Comparison of ENCODE assay signal across 19 cellular contexts in the genomic region with DNA sequence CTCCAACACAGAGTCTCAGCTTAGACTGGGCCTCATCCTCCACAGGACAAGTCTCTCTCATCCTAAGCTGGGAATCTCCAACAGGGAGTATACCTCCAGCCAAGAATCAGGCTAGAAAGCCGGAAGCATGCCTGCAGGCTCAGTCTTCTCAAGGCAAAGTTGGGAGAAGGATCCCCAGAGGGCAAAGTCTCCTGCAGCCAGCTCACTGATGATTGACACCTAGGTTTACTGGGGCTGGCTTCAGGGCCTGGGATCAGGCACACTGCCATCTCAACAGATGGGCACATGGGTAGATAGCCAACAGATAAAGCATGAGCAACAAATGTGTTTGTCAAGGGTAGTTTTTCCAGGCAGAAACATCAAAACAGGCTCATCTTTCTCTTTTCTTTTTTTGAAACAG. TPM values are rescaled to one million over a fixed set of nuclear protein-coding genes. Genes with fewer than 3 reads are reported as not detected.
A peak's percentile ranks its signal among the peaks of the same experiment; 100 is the strongest.
DNase-seq lines count a peak whose midpoint lies in the region; ATAC-seq and TF ChIP-seq lines count a peak whose summit lies in the region.
"Had no signal": no experiment of that assay in that cellular context is flagged by ENCODE, and none has a peak within 500 bp of the region (broad histone marks: within the 10 kb centered on the region; RNA-seq: fewer than 3 reads in every experiment).

No MANE protein-coding gene starts in this region.

- no peak overlapping the region for H3K27ac ChIP-seq in transverse colon

- no peak for TF ChIP-seq CTCF in transverse colon (IDR thresholded peaks at IDR 0.05)

- peak; percentile 98 for ATAC-seq in left colon
- ATAC-seq in HG03039 (IDR thresholded peaks at IDR 0.05; ENCODE audit: unreplicated experiment) = no peak
- ATAC-seq: CD8-positive, alpha-beta T cell; SK-N-SH treated with all-trans-retinoic acid at 6 μM for 48 hours had no signal

- in situ Hi-C loops in transverse colon (cut with MboI; ENCODE audit: low pct_ligation_motif_present in 1 of 4, low pct_unique_long_range_greater_than_20kb in 1 of 4, low sequenced_read_pairs in 3 of 4) = no loop called here

- DNase-seq in HT-29 (ENCODE audit: low spot score) = peak; percentile 29
- DNase-seq in NCI-H446 treated with DMSO at 0.1 percent for 48 hours (lab: John Stamatoyannopoulos, UW) = peak; percentile 63
- DNase-seq in left colon = peak; percentile 50 to 63
- DNase-seq in transverse colon = peak; percentile 42
- no peak for DNase-seq in central memory CD4-positive, alpha-beta T cell
- DNase-seq in AML-193 (lab: John Stamatoyannopoulos, UW) = no peak
- DNase-seq: CD8-positive, alpha-beta T cell; GF-D8; NCI-H1417; NCI-H2029; NCI-H510A treated with DMSO at 0.1 percent for 48 hours; SHP77 treated with DMSO at 0.1 percent for 48 hours; T-helper 1 cell had no signal

- no peak for TF ChIP-seq EP300 in transverse colon (IDR thresholded peaks at IDR 0.05; ENCODE audit: low read depth)

- intact Hi-C loops in left colon (cut with DNase I, micrococcal nuclease) = no loop called here
- intact Hi-C loops in transverse colon (cut with DNase I; ENCODE audit: low total_unique reads) = no loop called here

- no peaks in the 10 kb centered on the region for H3K27me3 ChIP-seq in transverse colon

- no peaks in the 10 kb centered on the region for H3K36me3 ChIP-seq in transverse colon

- H3K4me1 ChIP-seq in transverse colon = peaks cover 0 to 8% (median 0%) of the 10 kb centered on the region in 4 donors

- H3K9me3 ChIP-seq in transverse colon = no peaks in the 10 kb centered on the region

- WGBS in transverse colon (ENCODE audit: low coverage in 1 of 2), 2 donors = 38% methylated on average over 1 of the region's 1 CpG; no CpG with 5 or more reads in 1 of the 2 donors

- no peak for TF ChIP-seq POLR2A in transverse colon (IDR thresholded peaks at IDR 0.05)

- no peak overlapping the region for H3K4me3 ChIP-seq in transverse colon

RNA-seq across cellular contexts. Expression of gene TOX3, which starts 56.1 kb away (rescaled TPM):
- 5.7 and 7.1 TPM in 2 replicates for total RNA-seq in HT-29 (2014; rRNA removed; shearing (Covaris generic))
- total RNA-seq in left colon (10 to 100 TPM; 47.8 to 51.7 TPM), transverse colon (10 to 100 TPM; 10.9 to 32.6 (median 28.0) TPM)
- total RNA-seq: CD8-positive, alpha-beta T cell; HT1080; LHCN-M2; OCI-LY7; RPMI7951 had no signal

Comparison
In these comparisons a context has a peak if more than half of its experiments do, and no peak if none do; other contexts are left out.
1. DNase-seq: peak in HT-29 (single experiment), NCI-H446 treated with DMSO at 0.1 percent for 48 hours (single experiment), left colon (2 of 2) and transverse colon (single experiment); none in central memory CD4-positive, alpha-beta T cell (single experiment) and AML-193 (0 of 2).